In genomic region chr2:181456660-181457120, GRCh38 we compare ENCODE assay signal across 8 cellular contexts. TPM values are rescaled to one million over a fixed set of nuclear protein-coding genes. Genes with fewer than 3 reads are reported as not detected.
DNase-seq lines count a peak whose midpoint lies in the region; ATAC-seq and TF ChIP-seq lines count a peak whose summit lies in the region.

No MANE protein-coding gene starts in this region.

- H3K36me3 Mint-ChIP-seq in activated T-cell treated with anti-CD3 and anti-CD28 coated beads, Interleukin-2, amount 50 U/mL, for 4 hours (ENCODE audit: insufficient read depth): no peaks in the 10 kb centered on the region

- H3K4me1 Mint-ChIP-seq in activated T-cell treated with anti-CD3 and anti-CD28 coated beads, Interleukin-2, amount 50 U/mL, for 4 hours (ENCODE audit: low read depth): peaks cover 56% of the 10 kb centered on the region

- TF ChIP-seq CTCF in gastroesophageal sphincter (IDR thresholded peaks at IDR 0.05) (no peak), parathyroid adenoma (IDR thresholded peaks at IDR 0.05) (no peak), vagina (IDR thresholded peaks at IDR 0.05) (no peak)

- H3K4me2 ChIP-seq in parathyroid adenoma (ENCODE audit: low read length): peak overlapping the region; percentile 76

- intact Hi-C loops in vagina (cut with DNase I): loop anchor here (1.0 kb wide), 1 partner anchor 35 kb away; no protein-coding TSS in a partner anchor

- WGBS in gastroesophageal sphincter (ENCODE audit: low coverage in 1 of 2), 2 donors: 2 to 5% methylated on average over 6 to 12 of the region's 17 CpGs

- H3K79me2 ChIP-seq in parathyroid adenoma: no peaks in the 10 kb centered on the region

- peaks cover 20% of the 10 kb centered on the region for H3K27me3 ChIP-seq in gastroesophageal sphincter
- H3K27me3 ChIP-seq in parathyroid adenoma (ENCODE audit: control insufficient read depth, insufficient read depth, low read length): no peaks in the 10 kb centered on the region
- H3K27me3 ChIP-seq in vagina: no peaks in the 10 kb centered on the region

- peak; percentile 94 for DNase-seq in NOMO-1 treated with dmso at 0.1 percent for 144 hours (lab: John Stamatoyannopoulos, UW; ENCODE audit: unreplicated experiment)
- DNase-seq in activated T-cell treated with anti-CD3 and anti-CD28 coated beads, Interleukin-2, amount 50 U/mL, for 4 hours: peak; percentile 49
- no peak for DNase-seq in vagina (ENCODE audit: extremely low spot score in 2 of 2)
- no peak for DNase-seq in COR-L47 (lab: John Stamatoyannopoulos, UW)

- TF ChIP-seq POLR2A in gastroesophageal sphincter (IDR thresholded peaks at IDR 0.05) (no peak), vagina (IDR thresholded peaks at IDR 0.05) (no peak)

- H3K9me3 ChIP-seq in gastroesophageal sphincter: no peaks in the 10 kb centered on the region
- no peaks in the 10 kb centered on the region for H3K9me3 ChIP-seq in parathyroid adenoma (ENCODE audit: control insufficient read depth, low read length)
- H3K9me3 ChIP-seq in vagina: no peaks in the 10 kb centered on the region

- peaks cover 0 to 23% (median 7%) of the 10 kb centered on the region in 3 donors for H3K4me1 ChIP-seq in gastroesophageal sphincter
- no peaks in the 10 kb centered on the region for H3K4me1 ChIP-seq in parathyroid adenoma
- H3K4me1 ChIP-seq in vagina: peaks cover 20% of the 10 kb centered on the region

- no peak for TF ChIP-seq EP300 in gastroesophageal sphincter (IDR thresholded peaks at IDR 0.05)

- ATAC-seq in GM18508 (IDR thresholded peaks at IDR 0.05; ENCODE audit: insufficient read depth, unreplicated experiment) (peak; percentile 53), HG02840 (IDR thresholded peaks at IDR 0.05; ENCODE audit: low FRiP score, unreplicated experiment) (peak; percentile 63), gastroesophageal sphincter (peak; percentile 40)
- peak; percentile 59 to 61 for ATAC-seq in activated T-cell treated with anti-CD3 and anti-CD28 coated beads, Interleukin-2, amount 50 U/mL, for 4 hours

- H3K4me3 ChIP-seq in gastroesophageal sphincter (peak overlapping the region; percentile 37 to 58), parathyroid adenoma (ENCODE audit: low read depth, low read length) (peak overlapping the region; percentile 40), vagina (peak overlapping the region; percentile 48 to 57)

- no peaks in the 10 kb centered on the region for H3K27me3 Mint-ChIP-seq in activated T-cell treated with anti-CD3 and anti-CD28 coated beads, Interleukin-2, amount 50 U/mL, for 4 hours (ENCODE audit: low read depth)

- H3K27ac ChIP-seq in gastroesophageal sphincter: peak overlapping the region in 3 of 4 donors; percentile 58 to 65 (median 60)
- H3K27ac ChIP-seq in parathyroid adenoma: no peak overlapping the region
- peak overlapping the region; percentile 48 for H3K27ac ChIP-seq in vagina

- peak overlapping the region; percentile 90 for H3K4me3 Mint-ChIP-seq in activated T-cell treated with anti-CD3 and anti-CD28 coated beads, Interleukin-2, amount 50 U/mL, for 4 hours

- H3K9me3 Mint-ChIP-seq in activated T-cell treated with anti-CD3 and anti-CD28 coated beads, Interleukin-2, amount 50 U/mL, for 4 hours: no peaks in the 10 kb centered on the region

- peak overlapping the region; percentile 71 for H2AFZ ChIP-seq in parathyroid adenoma

- no peak overlapping the region for H3K9ac ChIP-seq in parathyroid adenoma

- H3K36me3 ChIP-seq in gastroesophageal sphincter (no peaks in the 10 kb centered on the region), parathyroid adenoma (ENCODE audit: control insufficient read depth, insufficient read depth, low read length) (no peaks in the 10 kb centered on the region), vagina (no peaks in the 10 kb centered on the region)

RNA-seq across cellular contexts. Expression of gene ITGA4, which starts 0.5 kb away (rescaled TPM):
- total RNA-seq in activated T-cell treated with anti-CD3 and anti-CD28 coated beads, Interleukin-2, amount 50 U/mL, for 4 hours: 10 to 100 TPM; 33.6 to 58.0 (median 45.4) TPM
- total RNA-seq in gastroesophageal sphincter (1 to 10 TPM; 3.2 to 7.0 (median 4.6) TPM), vagina (4.9 TPM)

Comparison
In these comparisons a context has a peak if more than half of its experiments do, and no peak if none do; other contexts are left out.
1. DNase-seq: peak in NOMO-1 treated with dmso at 0.1 percent for 144 hours (single experiment) and activated T-cell treated with anti-CD3 and anti-CD28 coated beads, Interleukin-2, amount 50 U/mL, for 4 hours (single experiment); none in vagina (0 of 2) and COR-L47 (single experiment).
2. Peak in every context shown above with its lines, with median percentiles within 50 percentile points of each other: ATAC-seq and H3K4me3 ChIP-seq.